Comparison of ENCODE assay signal across 22 cellular contexts in genomic region chr2:146323564-146323963, GRCh38.
"Had no signal": no experiment of that assay in that cellular context is flagged by ENCODE, and none has a peak within 500 bp of the region (broad histone marks: within the 10 kb centered on the region; RNA-seq: fewer than 3 reads in every experiment).

No MANE protein-coding gene starts in this region.

- H3K27me3 ChIP-seq: heart right ventricle, spleen, tibial artery had no signal

- H3K27ac ChIP-seq: heart right ventricle, prostate gland, spleen, tibial artery had no signal

- H3K4me1 ChIP-seq: heart right ventricle, prostate gland, spleen, tibial artery had no signal

- H3K4me3 ChIP-seq: heart right ventricle, prostate gland, spleen, tibial artery had no signal

- H3K9me3 ChIP-seq: heart right ventricle, prostate gland, spleen, tibial artery had no signal

- ATAC-seq: activated CD4-positive, alpha-beta T cell treated with anti-CD3 and anti-CD28 coated beads for 36 hours; activated T-cell treated with anti-CD3 and anti-CD28 coated beads, Interleukin-2, amount 50 U/mL, for 4 hours; heart right ventricle; left cardiac atrium; natural killer cell treated with Interleukin-12 subunit alpha and Interleukin-12 subunit beta and Interleukin-15 and Interleukin-18, amount 100 ng/mL, for 72 hours; stimulated activated naive CD8-positive, alpha-beta T cell treated with anti-CD3 and anti-CD28 coated beads, Interleukin-15, Interleukin-2, amounts not matched to agents 100 U/mL and 50 U/mL, for 24 hours had no signal

- DNase-seq: activated B cell treated with CpG ODN at 0.5 μM for 24 hours; activated CD4-positive, alpha-beta T cell treated with anti-CD3 and anti-CD28 coated beads for 36 hours; activated CD4-positive, alpha-beta T cell treated with anti-CD3 and anti-CD28 coated beads, Interleukin-2, amount 50 U/mL, for 48 hours; activated CD8-positive, alpha-beta memory T cell treated with anti-CD3 and anti-CD28 coated beads, Interleukin-2, amount 50 U/mL, for 48 hours; activated naive CD4-positive, alpha-beta T cell; activated T-cell treated with anti-CD3 and anti-CD28 coated beads, Interleukin-2, amount 50 U/mL, for 4 hours; amniotic stem cell; caudate nucleus; dermis blood vessel endothelial cell; effector CD8-positive, alpha-beta T cell; heart right ventricle; islet precursor cell; left cardiac atrium; spleen; stimulated activated CD4-positive, alpha-beta T cell treated with anti-CD3 and anti-CD28 coated beads, Interleukin-4, amount 100 ng/mL, for 4 hours; stimulated activated naive CD8-positive, alpha-beta T cell treated with anti-CD3 and anti-CD28 coated beads, Interleukin-15, Interleukin-2, amounts not matched to agents 100 U/mL and 50 U/mL, for 24 hours; substantia nigra; T-helper 1 cell; T-helper 9 cell; tibial artery had no signal

- H3K36me3 ChIP-seq: heart right ventricle, prostate gland, spleen, tibial artery had no signal
